Comparison of ENCODE assay signal across 1 cellular context in the genomic region with DNA sequence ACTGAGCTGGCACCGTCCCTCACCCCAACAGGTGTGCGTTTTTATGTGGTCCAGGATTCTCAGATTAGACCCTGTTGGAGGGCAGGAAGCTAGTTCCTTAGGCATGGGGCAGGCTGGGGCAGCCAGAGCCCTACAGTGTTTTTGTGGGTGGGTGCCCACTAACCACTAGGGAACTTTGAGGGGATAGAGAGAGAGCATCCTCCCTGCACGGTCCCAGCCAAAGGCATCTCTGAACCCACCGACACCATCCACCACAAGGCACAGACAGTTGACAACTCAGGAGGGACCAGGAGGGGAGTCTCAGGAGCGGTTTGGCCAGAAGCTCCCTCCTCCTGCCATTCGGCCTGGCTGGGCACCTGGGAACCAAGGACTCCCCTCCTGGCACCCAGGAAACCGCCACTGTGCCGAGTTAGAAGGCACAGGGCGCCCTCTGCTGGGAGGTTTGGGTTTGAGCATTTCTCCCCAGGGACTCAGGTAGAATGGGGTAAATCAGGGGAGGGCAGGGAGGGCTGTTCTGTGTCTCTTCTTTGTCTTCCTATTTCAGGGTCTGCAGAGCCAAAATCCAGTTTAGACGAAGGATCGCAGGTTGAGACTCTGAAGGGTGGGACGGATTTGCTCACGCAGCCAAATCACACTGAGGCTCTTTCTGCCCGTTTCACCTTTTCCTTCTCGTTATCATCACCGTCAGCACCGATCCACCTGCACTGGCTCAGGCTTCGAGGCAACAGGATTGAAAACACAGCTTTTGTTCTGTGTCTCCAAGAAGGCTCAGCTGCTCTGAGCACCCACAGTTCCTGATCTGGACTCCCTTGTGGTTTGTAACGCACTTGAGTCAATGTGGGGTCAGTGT.
TF ChIP-seq lines count a peak whose summit lies in the region.

No MANE protein-coding gene starts in this region.

TF ChIP-seq in GM23338, 12 proteins besides CTCF, POLR2A, EP300 and RAD21 (continued from another document):
- TF ChIP-seq, protein P1, sequence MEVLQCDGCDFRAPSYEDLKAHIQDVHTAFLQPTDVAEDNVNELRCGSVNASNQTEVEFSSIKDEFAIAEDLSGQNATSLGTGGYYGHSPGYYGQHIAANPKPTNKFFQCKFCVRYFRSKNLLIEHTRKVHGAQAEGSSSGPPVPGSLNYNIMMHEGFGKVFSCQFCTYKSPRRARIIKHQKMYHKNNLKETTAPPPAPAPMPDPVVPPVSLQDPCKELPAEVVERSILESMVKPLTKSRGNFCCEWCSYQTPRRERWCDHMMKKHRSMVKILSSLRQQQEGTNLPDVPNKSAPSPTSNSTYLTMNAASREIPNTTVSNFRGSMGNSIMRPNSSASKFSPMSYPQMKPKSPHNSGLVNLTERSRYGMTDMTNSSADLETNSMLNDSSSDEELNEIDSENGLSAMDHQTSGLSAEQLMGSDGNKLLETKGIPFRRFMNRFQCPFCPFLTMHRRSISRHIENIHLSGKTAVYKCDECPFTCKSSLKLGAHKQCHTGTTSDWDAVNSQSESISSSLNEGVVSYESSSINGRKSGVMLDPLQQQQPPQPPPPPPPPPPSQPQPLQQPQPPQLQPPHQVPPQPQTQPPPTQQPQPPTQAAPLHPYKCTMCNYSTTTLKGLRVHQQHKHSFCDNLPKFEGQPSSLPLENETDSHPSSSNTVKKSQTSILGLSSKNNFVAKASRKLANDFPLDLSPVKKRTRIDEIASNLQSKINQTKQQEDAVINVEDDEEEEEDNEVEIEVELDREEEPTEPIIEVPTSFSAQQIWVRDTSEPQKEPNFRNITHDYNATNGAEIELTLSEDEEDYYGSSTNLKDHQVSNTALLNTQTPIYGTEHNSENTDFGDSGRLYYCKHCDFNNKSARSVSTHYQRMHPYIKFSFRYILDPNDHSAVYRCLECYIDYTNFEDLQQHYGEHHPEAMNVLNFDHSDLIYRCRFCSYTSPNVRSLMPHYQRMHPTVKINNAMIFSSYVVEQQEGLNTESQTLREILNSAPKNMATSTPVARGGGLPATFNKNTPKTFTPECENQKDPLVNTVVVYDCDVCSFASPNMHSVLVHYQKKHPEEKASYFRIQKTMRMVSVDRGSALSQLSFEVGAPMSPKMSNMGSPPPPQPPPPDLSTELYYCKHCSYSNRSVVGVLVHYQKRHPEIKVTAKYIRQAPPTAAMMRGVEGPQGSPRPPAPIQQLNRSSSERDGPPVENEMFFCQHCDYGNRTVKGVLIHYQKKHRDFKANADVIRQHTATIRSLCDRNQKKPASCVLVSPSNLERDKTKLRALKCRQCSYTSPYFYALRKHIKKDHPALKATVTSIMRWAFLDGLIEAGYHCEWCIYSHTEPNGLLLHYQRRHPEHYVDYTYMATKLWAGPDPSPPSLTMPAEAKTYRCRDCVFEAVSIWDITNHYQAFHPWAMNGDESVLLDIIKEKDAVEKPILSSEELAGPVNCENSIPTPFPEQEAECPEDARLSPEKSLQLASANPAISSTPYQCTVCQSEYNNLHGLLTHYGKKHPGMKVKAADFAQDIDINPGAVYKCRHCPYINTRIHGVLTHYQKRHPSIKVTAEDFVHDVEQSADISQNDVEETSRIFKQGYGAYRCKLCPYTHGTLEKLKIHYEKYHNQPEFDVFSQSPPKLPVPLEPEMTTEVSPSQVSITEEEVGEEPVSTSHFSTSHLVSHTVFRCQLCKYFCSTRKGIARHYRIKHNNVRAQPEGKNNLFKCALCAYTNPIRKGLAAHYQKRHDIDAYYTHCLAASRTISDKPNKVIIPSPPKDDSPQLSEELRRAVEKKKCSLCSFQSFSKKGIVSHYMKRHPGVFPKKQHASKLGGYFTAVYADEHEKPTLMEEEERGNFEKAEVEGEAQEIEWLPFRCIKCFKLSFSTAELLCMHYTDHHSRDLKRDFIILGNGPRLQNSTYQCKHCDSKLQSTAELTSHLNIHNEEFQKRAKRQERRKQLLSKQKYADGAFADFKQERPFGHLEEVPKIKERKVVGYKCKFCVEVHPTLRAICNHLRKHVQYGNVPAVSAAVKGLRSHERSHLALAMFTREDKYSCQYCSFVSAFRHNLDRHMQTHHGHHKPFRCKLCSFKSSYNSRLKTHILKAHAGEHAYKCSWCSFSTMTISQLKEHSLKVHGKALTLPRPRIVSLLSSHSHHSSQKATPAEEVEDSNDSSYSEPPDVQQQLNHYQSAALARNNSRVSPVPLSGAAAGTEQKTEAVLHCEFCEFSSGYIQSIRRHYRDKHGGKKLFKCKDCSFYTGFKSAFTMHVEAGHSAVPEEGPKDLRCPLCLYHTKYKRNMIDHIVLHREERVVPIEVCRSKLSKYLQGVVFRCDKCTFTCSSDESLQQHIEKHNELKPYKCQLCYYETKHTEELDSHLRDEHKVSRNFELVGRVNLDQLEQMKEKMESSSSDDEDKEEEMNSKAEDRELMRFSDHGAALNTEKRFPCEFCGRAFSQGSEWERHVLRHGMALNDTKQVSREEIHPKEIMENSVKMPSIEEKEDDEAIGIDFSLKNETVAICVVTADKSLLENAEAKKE (CRISPR knock-in tag; IDR thresholded peaks at IDR 0.05) = no peak
- TF ChIP-seq ZNF331 (CRISPR knock-in tag; IDR thresholded peaks at IDR 0.05; ENCODE audit: low read depth) (no peak), NANOG (IDR thresholded peaks at IDR 0.05; ENCODE audit: borderline replicate concordance) (no peak), EZH2 (IDR thresholded peaks at IDR 0.05; ENCODE audit: low read depth, unreplicated experiment) (no peak), POLR2AphosphoS5 (IDR thresholded peaks at IDR 0.05; ENCODE audit: low read depth) (no peak), STAT1 (IDR thresholded peaks at IDR 0.05; ENCODE audit: unreplicated experiment) (no peak), CREB1 (CRISPR knock-in tag; IDR thresholded peaks at IDR 0.05; ENCODE audit: low read depth) (no peak), JUNB (IDR thresholded peaks at IDR 0.05; ENCODE audit: unreplicated experiment) (no peak)
- TF ChIP-seq, protein P2, sequence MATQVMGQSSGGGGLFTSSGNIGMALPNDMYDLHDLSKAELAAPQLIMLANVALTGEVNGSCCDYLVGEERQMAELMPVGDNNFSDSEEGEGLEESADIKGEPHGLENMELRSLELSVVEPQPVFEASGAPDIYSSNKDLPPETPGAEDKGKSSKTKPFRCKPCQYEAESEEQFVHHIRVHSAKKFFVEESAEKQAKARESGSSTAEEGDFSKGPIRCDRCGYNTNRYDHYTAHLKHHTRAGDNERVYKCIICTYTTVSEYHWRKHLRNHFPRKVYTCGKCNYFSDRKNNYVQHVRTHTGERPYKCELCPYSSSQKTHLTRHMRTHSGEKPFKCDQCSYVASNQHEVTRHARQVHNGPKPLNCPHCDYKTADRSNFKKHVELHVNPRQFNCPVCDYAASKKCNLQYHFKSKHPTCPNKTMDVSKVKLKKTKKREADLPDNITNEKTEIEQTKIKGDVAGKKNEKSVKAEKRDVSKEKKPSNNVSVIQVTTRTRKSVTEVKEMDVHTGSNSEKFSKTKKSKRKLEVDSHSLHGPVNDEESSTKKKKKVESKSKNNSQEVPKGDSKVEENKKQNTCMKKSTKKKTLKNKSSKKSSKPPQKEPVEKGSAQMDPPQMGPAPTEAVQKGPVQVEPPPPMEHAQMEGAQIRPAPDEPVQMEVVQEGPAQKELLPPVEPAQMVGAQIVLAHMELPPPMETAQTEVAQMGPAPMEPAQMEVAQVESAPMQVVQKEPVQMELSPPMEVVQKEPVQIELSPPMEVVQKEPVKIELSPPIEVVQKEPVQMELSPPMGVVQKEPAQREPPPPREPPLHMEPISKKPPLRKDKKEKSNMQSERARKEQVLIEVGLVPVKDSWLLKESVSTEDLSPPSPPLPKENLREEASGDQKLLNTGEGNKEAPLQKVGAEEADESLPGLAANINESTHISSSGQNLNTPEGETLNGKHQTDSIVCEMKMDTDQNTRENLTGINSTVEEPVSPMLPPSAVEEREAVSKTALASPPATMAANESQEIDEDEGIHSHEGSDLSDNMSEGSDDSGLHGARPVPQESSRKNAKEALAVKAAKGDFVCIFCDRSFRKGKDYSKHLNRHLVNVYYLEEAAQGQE (IDR thresholded peaks at IDR 0.05; ENCODE audit: unreplicated experiment) = no peak
